Comparison of ENCODE assay signal across 20 cellular contexts in the genomic region with DNA sequence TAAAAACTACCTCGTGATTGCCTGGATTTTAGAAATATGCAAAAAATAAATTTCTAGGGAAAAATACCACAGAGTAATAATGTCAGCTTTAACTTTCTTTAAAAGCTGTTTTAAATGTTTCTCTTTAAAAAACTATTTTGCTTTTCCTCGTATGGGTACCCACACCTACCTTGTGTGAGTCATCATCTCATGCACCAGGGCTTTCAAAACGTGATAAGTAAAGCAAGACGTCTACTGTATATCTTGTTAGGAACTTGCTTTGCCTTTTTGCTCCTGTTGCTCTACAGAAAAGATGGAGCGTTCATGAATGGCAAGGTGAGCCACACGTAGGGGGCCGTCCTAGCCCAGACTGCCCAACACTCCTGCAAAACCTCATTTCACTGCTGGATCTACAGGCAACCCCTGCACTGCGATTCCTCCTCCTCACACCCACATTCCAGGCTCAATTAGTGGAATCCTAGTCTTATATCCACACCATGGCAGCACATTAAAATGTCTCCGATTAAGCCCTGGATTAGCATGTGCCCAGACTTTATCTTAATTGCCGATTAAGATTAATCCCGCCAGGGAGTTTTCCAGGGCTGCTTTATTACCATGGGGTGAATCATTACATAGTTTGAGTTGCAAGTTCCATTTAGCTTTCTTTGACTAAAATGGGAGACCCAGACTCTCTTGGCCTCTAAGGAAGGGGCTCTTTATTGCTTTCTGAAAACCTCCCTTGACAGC.
A peak's percentile ranks its signal among the peaks of the same experiment; 100 is the strongest.
DNase-seq lines count a peak whose midpoint lies in the region; ATAC-seq and TF ChIP-seq lines count a peak whose summit lies in the region.
"Had no signal": no experiment of that assay in that cellular context is flagged by ENCODE, and none has a peak within 500 bp of the region (broad histone marks: within the 10 kb centered on the region; RNA-seq: fewer than 3 reads in every experiment).

No MANE protein-coding gene starts in this region.

- POLR2A ChIA-PET in CD4-positive, alpha-beta T cell (lab: Charles Lee) = no interaction called here

- H3K9me3 ChIP-seq in WERI-Rb-1 (ENCODE audit: severe bottlenecking) = peaks cover under 1% of the 10 kb centered on the region
- no peaks in the 10 kb centered on the region for H3K9me3 ChIP-seq in smooth muscle cell (replicated peaks; ENCODE audit: low read depth)
- peaks cover 1% of the 10 kb centered on the region for H3K9me3 ChIP-seq in CD4-positive, alpha-beta T cell (ENCODE audit: control insufficient read depth, low read length)

- DNase-seq in stimulated activated naive CD8-positive, alpha-beta T cell treated with anti-CD3 and anti-CD28 coated beads, Interleukin-15, Interleukin-2, amounts not matched to agents 100 U/mL and 50 U/mL, for 24 hours = no peak
- no peak for DNase-seq in stimulated activated naive CD8-positive, alpha-beta T cell treated with anti-CD3 and anti-CD28 coated beads, Interleukin-15, amount 100 ng/mL, for 72 hours
- peak; percentile 40 for DNase-seq in WERI-Rb-1
- DNase-seq in kidney glomerular epithelial cell (lab: John Stamatoyannopoulos, UW) = peak; percentile 16
- no peak for DNase-seq in smooth muscle cell (lab: John Stamatoyannopoulos, UW; ENCODE audit: unreplicated experiment)
- DNase-seq in CD4-positive, alpha-beta T cell = no peak
- DNase-seq in occipital lobe (lab: John Stamatoyannopoulos, UW) = no peak
- no peak for DNase-seq in activated CD8-positive, alpha-beta memory T cell treated with anti-CD3 and anti-CD28 coated beads, Interleukin-2, amount 10 ng/mL, durations not matched to agents 7 days and 5 days
- DNase-seq: GF-D8, GOT3, KBM-7, NCI-H1417 treated with DMSO at 0.1 percent for 48 hours, NCI-H187 treated with DMSO at 0.1 percent for 48 hours, NCI-H2227 treated with DMSO at 0.1 percent for 48 hours, NCI-H524, PC-9, SIG-M5 had no signal

- H4K20me1 ChIP-seq in smooth muscle cell (ENCODE audit: low read depth) = peaks cover 83% of the 10 kb centered on the region

- peaks cover 19% of the 10 kb centered on the region for H3K4me1 Mint-ChIP-seq in stimulated activated naive CD8-positive, alpha-beta T cell treated with anti-CD3 and anti-CD28 coated beads, Interleukin-15, amount 100 ng/mL, for 72 hours
- H3K4me1 Mint-ChIP-seq in CD4-positive, alpha-beta T cell (ENCODE audit: low read depth) = peaks cover 39% of the 10 kb centered on the region
- H3K4me1 Mint-ChIP-seq in activated CD8-positive, alpha-beta memory T cell treated with anti-CD3 and anti-CD28 coated beads, Interleukin-2, amount 10 ng/mL, durations not matched to agents 7 days and 5 days = no peaks in the 10 kb centered on the region

- H3K27ac ChIP-seq in WERI-Rb-1 (no peak overlapping the region), smooth muscle cell (ENCODE audit: low read depth) (peak overlapping the region; percentile 58)
- no peak overlapping the region for H3K27ac ChIP-seq in CD4-positive, alpha-beta T cell (ENCODE audit: low read depth, low read length)
- H3K27ac ChIP-seq: C4-2B, PC-9, RWPE1 had no signal

- H3F3A ChIP-seq in smooth muscle cell (ENCODE audit: low read depth) = no peaks in the 10 kb centered on the region

- H3K9ac ChIP-seq in smooth muscle cell (ENCODE audit: low read depth) = no peak overlapping the region

- H3K36me3 Mint-ChIP-seq in CD4-positive, alpha-beta T cell (ENCODE audit: low read depth) = peaks cover 4% of the 10 kb centered on the region
- H3K36me3 Mint-ChIP-seq in activated CD8-positive, alpha-beta memory T cell treated with anti-CD3 and anti-CD28 coated beads, Interleukin-2, amount 10 ng/mL, durations not matched to agents 7 days and 5 days = peaks cover under 1% of the 10 kb centered on the region

- no peak overlapping the region for H3K27ac Mint-ChIP-seq in stimulated activated naive CD8-positive, alpha-beta T cell treated with anti-CD3 and anti-CD28 coated beads, Interleukin-15, amount 100 ng/mL, for 72 hours
- no peak overlapping the region for H3K27ac Mint-ChIP-seq in CD4-positive, alpha-beta T cell
- no peak overlapping the region for H3K27ac Mint-ChIP-seq in activated CD8-positive, alpha-beta memory T cell treated with anti-CD3 and anti-CD28 coated beads, Interleukin-2, amount 10 ng/mL, durations not matched to agents 7 days and 5 days

- 22% methylated on average over 11 of the region's 11 CpGs for WGBS in smooth muscle cell (ENCODE audit: low lambda C conversion rate)

- H3K9me3 Mint-ChIP-seq in stimulated activated naive CD8-positive, alpha-beta T cell treated with anti-CD3 and anti-CD28 coated beads, Interleukin-15, amount 100 ng/mL, for 72 hours = peaks cover 5 to 8% of the 10 kb centered on the region in 2 donors
- H3K9me3 Mint-ChIP-seq in CD4-positive, alpha-beta T cell = peaks cover under 1% of the 10 kb centered on the region
- no peaks in the 10 kb centered on the region for H3K9me3 Mint-ChIP-seq in activated CD8-positive, alpha-beta memory T cell treated with anti-CD3 and anti-CD28 coated beads, Interleukin-2, amount 10 ng/mL, durations not matched to agents 7 days and 5 days (ENCODE audit: low read depth)

- no peaks in the 10 kb centered on the region for H3K36me3 ChIP-seq in WERI-Rb-1
- H3K36me3 ChIP-seq in smooth muscle cell (ENCODE audit: low read depth) = no peaks in the 10 kb centered on the region

- H3K4me3 ChIP-seq in WERI-Rb-1 (ENCODE audit: low read depth, low read length) (no peak overlapping the region), smooth muscle cell (no peak overlapping the region)
- H3K4me3 ChIP-seq: PC-9 had no signal

- no peak for TF ChIP-seq CTCF in WERI-Rb-1 (IDR thresholded peaks at IDR 0.05; ENCODE audit: low read depth, low read length)
- TF ChIP-seq CTCF in smooth muscle cell (IDR thresholded peaks at IDR 0.05; ENCODE audit: borderline replicate concordance, insufficient read depth, poor library complexity, severe bottlenecking) = no peak
- TF ChIP-seq CTCF in CD4-positive, alpha-beta T cell (IDR thresholded peaks at IDR 0.05) = no peak

- CTCF ChIA-PET in CD4-positive, alpha-beta T cell (lab: Charles Lee) = interaction anchor here (0.6 to 1.4 kb wide), 3 partner anchors 13 to 136 kb away, joined by 3 to 4 read pairs (median 3); no protein-coding TSS in a partner anchor
- CTCF ChIA-PET in activated CD8-positive, alpha-beta memory T cell treated with anti-CD3 and anti-CD28 coated beads, Interleukin-2, amount 10 ng/mL, durations not matched to agents 7 days and 5 days (lab: Charles Lee) = no interaction called here

- H3K27me3 ChIP-seq in WERI-Rb-1 (ENCODE audit: insufficient read depth, low read depth, severe bottlenecking) = no peaks in the 10 kb centered on the region
- peaks cover 69% of the 10 kb centered on the region for H3K27me3 ChIP-seq in smooth muscle cell (ENCODE audit: low read depth)
- no peaks in the 10 kb centered on the region for H3K27me3 ChIP-seq in CD4-positive, alpha-beta T cell (ENCODE audit: control insufficient read depth, insufficient read depth, low read length)

- peak overlapping the region; percentile 63 for H3K4me2 ChIP-seq in smooth muscle cell
- H3K4me2 ChIP-seq: PC-9 had no signal

- ATAC-seq in stimulated activated naive CD8-positive, alpha-beta T cell treated with anti-CD3 and anti-CD28 coated beads, Interleukin-15, Interleukin-2, amounts not matched to agents 100 U/mL and 50 U/mL, for 24 hours = peak; percentile 23
- ATAC-seq in stimulated activated naive CD8-positive, alpha-beta T cell treated with anti-CD3 and anti-CD28 coated beads, Interleukin-15, amount 100 ng/mL, for 72 hours = no peak
- ATAC-seq in CD4-positive, alpha-beta T cell (ENCODE audit: poor library complexity) = no peak
- no peak for ATAC-seq in activated CD8-positive, alpha-beta memory T cell treated with anti-CD3 and anti-CD28 coated beads, Interleukin-2, amount 10 ng/mL, durations not matched to agents 7 days and 5 days
- ATAC-seq: SK-N-SH treated with all-trans-retinoic acid at 6 μM for 48 hours had no signal

- H3K79me2 ChIP-seq in smooth muscle cell (ENCODE audit: low read depth) = no peaks in the 10 kb centered on the region

- no peaks in the 10 kb centered on the region for H3K4me1 ChIP-seq in smooth muscle cell (ENCODE audit: low read depth)

- intact Hi-C loops in CD4-positive, alpha-beta T cell (cut with DNase I, micrococcal nuclease) = no loop called here

- no peaks in the 10 kb centered on the region for H3K27me3 Mint-ChIP-seq in stimulated activated naive CD8-positive, alpha-beta T cell treated with anti-CD3 and anti-CD28 coated beads, Interleukin-15, amount 100 ng/mL, for 72 hours
- H3K27me3 Mint-ChIP-seq in CD4-positive, alpha-beta T cell = no peaks in the 10 kb centered on the region
- H3K27me3 Mint-ChIP-seq in activated CD8-positive, alpha-beta memory T cell treated with anti-CD3 and anti-CD28 coated beads, Interleukin-2, amount 10 ng/mL, durations not matched to agents 7 days and 5 days = peaks cover 5% of the 10 kb centered on the region

- H3K4me3 Mint-ChIP-seq in stimulated activated naive CD8-positive, alpha-beta T cell treated with anti-CD3 and anti-CD28 coated beads, Interleukin-15, amount 100 ng/mL, for 72 hours = no peak overlapping the region
- no peak overlapping the region for H3K4me3 Mint-ChIP-seq in CD4-positive, alpha-beta T cell
- no peak overlapping the region for H3K4me3 Mint-ChIP-seq in activated CD8-positive, alpha-beta memory T cell treated with anti-CD3 and anti-CD28 coated beads, Interleukin-2, amount 10 ng/mL, durations not matched to agents 7 days and 5 days

- no peak overlapping the region for H2AFZ ChIP-seq in smooth muscle cell (ENCODE audit: low read depth)
- H2AFZ ChIP-seq: PC-9 had no signal

Comparison
In these comparisons a context has a peak if more than half of its experiments do, and no peak if none do; other contexts are left out.
1. DNase-seq: peak in WERI-Rb-1 (single experiment) and kidney glomerular epithelial cell (single experiment); none in stimulated activated naive CD8-positive, alpha-beta T cell treated with anti-CD3 and anti-CD28 coated beads, Interleukin-15, Interleukin-2, amounts not matched to agents 100 U/mL and 50 U/mL, for 24 hours (single experiment), stimulated activated naive CD8-positive, alpha-beta T cell treated with anti-CD3 and anti-CD28 coated beads, Interleukin-15, amount 100 ng/mL, for 72 hours (0 of 2), smooth muscle cell (single experiment), CD4-positive, alpha-beta T cell (0 of 10), occipital lobe (single experiment) and activated CD8-positive, alpha-beta memory T cell treated with anti-CD3 and anti-CD28 coated beads, Interleukin-2, amount 10 ng/mL, durations not matched to agents 7 days and 5 days (single experiment).